ENCODE assay signal across 1 cellular context in the genomic region with DNA sequence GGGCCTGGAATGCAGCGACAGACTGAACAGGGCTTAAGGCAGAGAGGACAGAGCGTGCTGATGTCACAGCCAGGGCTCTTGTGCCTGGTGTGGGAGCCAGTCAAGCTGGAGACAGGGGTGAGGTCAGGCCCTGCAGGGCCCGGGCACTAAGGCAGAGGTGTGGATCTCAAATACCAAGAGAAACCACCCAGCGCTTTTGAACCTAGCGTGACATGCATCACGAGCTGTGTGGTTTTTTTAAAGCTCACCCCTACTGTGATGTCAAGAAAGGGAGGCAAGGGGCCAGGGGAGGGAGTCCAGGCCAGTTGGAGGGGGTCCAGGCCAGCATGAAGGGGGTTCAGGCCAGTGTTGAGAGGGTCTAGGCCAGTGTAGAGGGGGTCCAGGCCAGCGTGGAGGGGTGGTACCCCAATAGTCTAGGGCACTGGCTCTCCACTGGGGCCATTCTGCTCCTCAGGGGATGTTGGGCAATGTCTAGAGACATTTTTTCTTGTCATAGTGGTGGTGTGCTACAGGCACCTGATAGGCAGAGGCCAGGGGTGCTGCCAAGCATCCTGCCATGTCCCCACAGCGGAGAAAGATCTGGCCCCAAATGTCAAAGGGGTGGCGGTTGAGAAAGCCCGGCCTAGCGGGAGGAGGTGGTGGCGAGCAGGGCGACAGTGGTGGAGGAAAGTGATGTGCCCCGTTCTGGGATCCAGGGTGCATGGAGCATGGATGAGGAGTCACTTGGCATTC.
TF ChIP-seq lines count a peak whose summit lies in the region.

No MANE protein-coding gene starts in this region.

TF ChIP-seq in GM12878, 131 proteins besides CTCF, POLR2A, EP300 and RAD21 (continued from another document):
- peak; percentile 61; the same call in 1 of the 2 replicates for TF ChIP-seq RUNX3 (IDR thresholded peaks at IDR 0.05; ENCODE audit: low read length)
- TF ChIP-seq BHLHE40 (IDR thresholded peaks at IDR 0.05; ENCODE audit: borderline replicate concordance in 1 of 2, low read depth in 2 of 2, low read length in 1 of 2), result peak in 1 of 2 experiments; percentile 17; a peak in 1 of 4 replicates
